In genomic region chr7:5350174-5350463, GRCh38 we compare ENCODE assay signal across 1 cellular context.
TF ChIP-seq lines count a peak whose summit lies in the region.

No MANE protein-coding gene starts in this region.

TF ChIP-seq in HepG2, 621 proteins besides CTCF, POLR2A, EP300 and RAD21 (continued from another document):
- no peak for TF ChIP-seq ZBTB43 (CRISPR knock-in tag; conservative IDR thresholded peaks at IDR 0.05)
- TF ChIP-seq AGO2 (optimal IDR thresholded peaks at IDR 0.05; ENCODE audit: low read depth, low read length) = peak; percentile 13
- TF ChIP-seq, protein P1, sequence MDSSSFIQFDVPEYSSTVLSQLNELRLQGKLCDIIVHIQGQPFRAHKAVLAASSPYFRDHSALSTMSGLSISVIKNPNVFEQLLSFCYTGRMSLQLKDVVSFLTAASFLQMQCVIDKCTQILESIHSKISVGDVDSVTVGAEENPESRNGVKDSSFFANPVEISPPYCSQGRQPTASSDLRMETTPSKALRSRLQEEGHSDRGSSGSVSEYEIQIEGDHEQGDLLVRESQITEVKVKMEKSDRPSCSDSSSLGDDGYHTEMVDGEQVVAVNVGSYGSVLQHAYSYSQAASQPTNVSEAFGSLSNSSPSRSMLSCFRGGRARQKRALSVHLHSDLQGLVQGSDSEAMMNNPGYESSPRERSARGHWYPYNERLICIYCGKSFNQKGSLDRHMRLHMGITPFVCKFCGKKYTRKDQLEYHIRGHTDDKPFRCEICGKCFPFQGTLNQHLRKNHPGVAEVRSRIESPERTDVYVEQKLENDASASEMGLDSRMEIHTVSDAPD (CRISPR knock-in tag; IDR thresholded peaks at IDR 0.05) = no peak
